ENCODE assay signal across 30 cellular contexts in genomic region chr22:46676881-46677280, GRCh38. TPM values are rescaled to one million over a fixed set of nuclear protein-coding genes. Genes with fewer than 3 reads are reported as not detected.
DNase-seq lines count a peak whose midpoint lies in the region; ATAC-seq and TF ChIP-seq lines count a peak whose summit lies in the region.
"Had no signal": no experiment of that assay in that cellular context is flagged by ENCODE, and none has a peak within 500 bp of the region (broad histone marks: within the 10 kb centered on the region; RNA-seq: fewer than 3 reads in every experiment).

No MANE protein-coding gene starts in this region.

- H3K27me3 Mint-ChIP-seq in activated CD4-positive, alpha-beta T cell treated with anti-CD3 and anti-CD28 coated beads, Interleukin-2, amount 10 ng/mL, durations not matched to agents 7 days and 5 days: no peaks in the 10 kb centered on the region
- H3K27me3 Mint-ChIP-seq in endothelial cell (ENCODE audit: unreplicated experiment): peaks cover 2% of the 10 kb centered on the region

- TF ChIP-seq CTCF in endothelial cell (IDR thresholded peaks at IDR 0.05; ENCODE audit: unreplicated experiment): no peak
- TF ChIP-seq CTCF in gastrocnemius medialis (IDR thresholded peaks at IDR 0.05 in 4 of 5, conservative IDR thresholded peaks at IDR 0.05 in 1 of 5): no peak

- no peak for DNase-seq in activated CD4-positive, alpha-beta T cell treated with anti-CD3 and anti-CD28 coated beads, Interleukin-2, amount 10 ng/mL, durations not matched to agents 7 days and 5 days
- DNase-seq in activated CD4-positive, alpha-beta T cell treated with anti-CD3 and anti-CD28 coated beads, Interleukin-2, amount 50 U/mL, for 48 hours: no peak
- DNase-seq in Right ventricle myocardium superior (no peak), left cardiac atrium (no peak), endothelial cell (ENCODE audit: low spot score) (no peak), gastrocnemius medialis (peak; percentile 50 to 83)
- DNase-seq: activated CD4-positive, CD25-positive, alpha-beta regulatory T cell; cerebellar nuclear complex; DMS79 treated with DMSO at 0.1 percent for 48 hours; foreskin fibroblast; GDM1; HCEC 1CT; Kasumi-1; kidney glomerular epithelial cell; NCI-H1417 treated with DMSO at 0.1 percent for 48 hours; NCI-H2081; NCI-H226; NCI-H69; ovary; PC-3; SK-N-SH; stimulated activated naive CD8-positive, alpha-beta T cell treated with anti-CD3 and anti-CD28 coated beads, Interleukin-15, Interleukin-2, amounts not matched to agents 100 U/mL and 50 U/mL, for 24 hours; tibial artery had no signal

- POLR2A ChIA-PET in activated CD4-positive, alpha-beta T cell treated with anti-CD3 and anti-CD28 coated beads, Interleukin-2, amount 10 ng/mL, durations not matched to agents 7 days and 5 days (lab: Charles Lee): no interaction called here

- H3K4me1 Mint-ChIP-seq in activated CD4-positive, alpha-beta T cell treated with anti-CD3 and anti-CD28 coated beads, Interleukin-2, amount 10 ng/mL, durations not matched to agents 7 days and 5 days: peaks cover 27% of the 10 kb centered on the region
- H3K4me1 Mint-ChIP-seq in endothelial cell (ENCODE audit: unreplicated experiment): no peaks in the 10 kb centered on the region

- H3K4me3 ChIP-seq in gastrocnemius medialis: no peak overlapping the region
- H3K4me3 ChIP-seq: esophagus muscularis mucosa, ovary, smooth muscle cell, tibial artery, vagina had no signal

- CTCF ChIA-PET in activated CD4-positive, alpha-beta T cell treated with anti-CD3 and anti-CD28 coated beads, Interleukin-2, amount 10 ng/mL, durations not matched to agents 7 days and 5 days (lab: Charles Lee): no interaction called here

- H3K9me3 ChIP-seq in gastrocnemius medialis: no peaks in the 10 kb centered on the region
- H3K9me3 ChIP-seq: esophagus muscularis mucosa, ovary, SK-N-SH, tibial artery, vagina had no signal

- TF ChIP-seq POLR2A in gastrocnemius medialis (IDR thresholded peaks at IDR 0.05): no peak

- peaks cover 12 to 17% of the 10 kb centered on the region in 2 donors for H3K4me1 ChIP-seq in gastrocnemius medialis

- H3K27me3 ChIP-seq in gastrocnemius medialis: no peaks in the 10 kb centered on the region
- H3K27me3 ChIP-seq: esophagus muscularis mucosa, ovary, tibial artery, vagina had no signal

- H3K27ac Mint-ChIP-seq in activated CD4-positive, alpha-beta T cell treated with anti-CD3 and anti-CD28 coated beads, Interleukin-2, amount 10 ng/mL, durations not matched to agents 7 days and 5 days: peak overlapping the region; percentile 25
- peak overlapping the region; percentile 57 for H3K27ac Mint-ChIP-seq in endothelial cell (ENCODE audit: unreplicated experiment)
- H3K27ac Mint-ChIP-seq: memory B cell; T-helper 1 cell treated with Interleukin-12 subunit alpha and Interleukin-12 subunit beta and Interleukin-4 antibody, amounts not matched to agents 30 μg/mL and 1 μg/mL, for 36 hours had no signal

- peaks cover 2% of the 10 kb centered on the region for H3K36me3 Mint-ChIP-seq in activated CD4-positive, alpha-beta T cell treated with anti-CD3 and anti-CD28 coated beads, Interleukin-2, amount 10 ng/mL, durations not matched to agents 7 days and 5 days (ENCODE audit: low read depth)
- no peaks in the 10 kb centered on the region for H3K36me3 Mint-ChIP-seq in endothelial cell (ENCODE audit: low read depth, unreplicated experiment)

- H3K9me3 Mint-ChIP-seq in activated CD4-positive, alpha-beta T cell treated with anti-CD3 and anti-CD28 coated beads, Interleukin-2, amount 10 ng/mL, durations not matched to agents 7 days and 5 days: no peaks in the 10 kb centered on the region
- H3K9me3 Mint-ChIP-seq in endothelial cell (ENCODE audit: unreplicated experiment): no peaks in the 10 kb centered on the region
- H3K9me3 Mint-ChIP-seq: memory B cell; T-helper 1 cell treated with Interleukin-12 subunit alpha and Interleukin-12 subunit beta and Interleukin-4 antibody, amounts not matched to agents 30 μg/mL and 1 μg/mL, for 36 hours had no signal

- peaks cover 0 to 11% of the 10 kb centered on the region in 2 donors for H3K36me3 ChIP-seq in gastrocnemius medialis
- H3K36me3 ChIP-seq: ovary had no signal

- intact Hi-C loops in Right ventricle myocardium superior (cut with DNase I): no loop called here
- intact Hi-C loops in left cardiac atrium (cut with DNase I): loop anchor here in 1 of 2 donors (10.0 kb wide), 1 partner anchor 102 kb away; no protein-coding TSS in a partner anchor
- intact Hi-C loops in gastrocnemius medialis (cut with DNase I; ENCODE audit: low total_unique reads): loop anchor here (5.0 kb wide), 2 partner anchors 100 to 115 kb away; no protein-coding TSS in a partner anchor

- no peak overlapping the region for H3K4me3 Mint-ChIP-seq in activated CD4-positive, alpha-beta T cell treated with anti-CD3 and anti-CD28 coated beads, Interleukin-2, amount 10 ng/mL, durations not matched to agents 7 days and 5 days
- H3K4me3 Mint-ChIP-seq in endothelial cell (ENCODE audit: unreplicated experiment): no peak overlapping the region
- H3K4me3 Mint-ChIP-seq: memory B cell; T-helper 1 cell treated with Interleukin-12 subunit alpha and Interleukin-12 subunit beta and Interleukin-4 antibody, amounts not matched to agents 30 μg/mL and 1 μg/mL, for 36 hours had no signal

- H3K27ac ChIP-seq in gastrocnemius medialis: peak overlapping the region; percentile 69 to 81 (median 78)
- H3K27ac ChIP-seq: esophagus muscularis mucosa, ovary, tibial artery, vagina had no signal

- ATAC-seq in Right ventricle myocardium superior (ENCODE audit: poor library complexity): peak; percentile 24
- ATAC-seq in left cardiac atrium: no peak
- peak; percentile 43 to 67 for ATAC-seq in gastrocnemius medialis
- no peak for ATAC-seq in HG03108 (IDR thresholded peaks at IDR 0.05; ENCODE audit: unreplicated experiment)
- ATAC-seq in HG03469 (IDR thresholded peaks at IDR 0.05; ENCODE audit: unreplicated experiment): no peak
- ATAC-seq: PC-3; stimulated activated naive CD8-positive, alpha-beta T cell treated with anti-CD3 and anti-CD28 coated beads, Interleukin-15, Interleukin-2, amounts not matched to agents 100 U/mL and 50 U/mL, for 24 hours had no signal

- in situ Hi-C loops in gastrocnemius medialis (cut with MboI; ENCODE audit: low sequenced_read_pairs in 4 of 4): loop anchor here in 1 of 4 donors (25.0 kb wide), 1 partner anchor 115 kb away; no protein-coding TSS in a partner anchor

RNA-seq across cellular contexts. Expression of gene GRAMD4, which starts 56.7 kb away (rescaled TPM):
- total RNA-seq in activated CD4-positive, alpha-beta T cell treated with anti-CD3 and anti-CD28 coated beads, Interleukin-2, amount 10 ng/mL, durations not matched to agents 7 days and 5 days: 10 to 100 TPM; 40.8 to 43.2 TPM
- 80.7 TPM for total RNA-seq in Right ventricle myocardium superior
- 10 to 100 TPM; 58.5 to 95.4 TPM for total RNA-seq in left cardiac atrium
- total RNA-seq in endothelial cell (ENCODE audit: unreplicated experiment): 42.7 TPM
- total RNA-seq in gastrocnemius medialis: 100 to 1,000 TPM in 1 of 4 donors, 10 to 100 TPM in 3; 16.7 to 106 (median 53.3) TPM

Comparison
In these comparisons a context has a peak if more than half of its experiments do, and no peak if none do; other contexts are left out.
1. ATAC-seq: peak in Right ventricle myocardium superior (single experiment) and gastrocnemius medialis (2 of 2); none in left cardiac atrium (0 of 2), HG03108 (single experiment) and HG03469 (single experiment).
2. DNase-seq: peak in gastrocnemius medialis (2 of 2); none in activated CD4-positive, alpha-beta T cell treated with anti-CD3 and anti-CD28 coated beads, Interleukin-2, amount 10 ng/mL, durations not matched to agents 7 days and 5 days (single experiment), activated CD4-positive, alpha-beta T cell treated with anti-CD3 and anti-CD28 coated beads, Interleukin-2, amount 50 U/mL, for 48 hours (0 of 2), Right ventricle myocardium superior (single experiment), left cardiac atrium (single experiment) and endothelial cell (single experiment).